In the genomic region with DNA sequence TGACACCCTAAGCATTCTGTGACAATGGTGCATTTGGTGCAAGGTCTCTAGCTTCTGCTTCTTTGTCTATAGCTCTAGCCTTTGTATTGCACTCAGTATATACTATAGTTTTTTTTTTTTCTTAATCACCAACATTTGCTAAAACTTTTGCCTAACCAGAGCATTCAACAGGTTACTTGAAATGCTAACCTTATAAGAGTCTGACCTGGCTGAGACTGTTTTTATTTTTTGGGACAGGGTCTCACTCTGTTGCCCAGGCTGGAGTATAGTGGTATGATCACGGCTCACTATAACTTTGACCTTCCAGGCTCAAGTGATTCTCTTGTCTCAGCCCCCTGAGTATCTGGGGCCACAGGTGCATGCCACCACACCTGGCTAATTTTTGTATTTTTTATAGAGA, we compare ENCODE assay signal across 31 cellular contexts.
DNase-seq lines count a peak whose midpoint lies in the region; ATAC-seq and TF ChIP-seq lines count a peak whose summit lies in the region.
"Had no signal": no experiment of that assay in that cellular context is flagged by ENCODE, and none has a peak within 500 bp of the region (broad histone marks: within the 10 kb centered on the region; RNA-seq: fewer than 3 reads in every experiment).

No MANE protein-coding gene starts in this region.

- no peak overlapping the region for H3K27ac Mint-ChIP-seq in GM23338
- H3K27ac Mint-ChIP-seq: B cell; CD14-positive monocyte; CD4-positive, alpha-beta memory T cell; CD4-positive, alpha-beta T cell; CD4-positive, CD25-positive, alpha-beta regulatory T cell; CD8-positive, alpha-beta memory T cell; CD8-positive, alpha-beta T cell had no signal

- no peak overlapping the region for H2AFZ ChIP-seq in GM23338

- no peaks in the 10 kb centered on the region for H3K36me3 Mint-ChIP-seq in GM23338 (ENCODE audit: low read depth)
- H3K36me3 Mint-ChIP-seq: CD4-positive, CD25-positive, alpha-beta regulatory T cell; CD8-positive, alpha-beta memory T cell; CD8-positive, alpha-beta T cell had no signal

- no peaks in the 10 kb centered on the region for H3F3A ChIP-seq in GM23338 (replicated peaks; ENCODE audit: low read depth)

- CTCF ChIA-PET in HEK293 (lab: Yijun Ruan, JAX): no interaction called here

- peaks cover 3% of the 10 kb centered on the region for H3K27me3 Mint-ChIP-seq in GM23338 (ENCODE audit: insufficient read depth, low read depth, poor library complexity)
- H3K27me3 Mint-ChIP-seq: CD4-positive, CD25-positive, alpha-beta regulatory T cell had no signal

- H3K36me3 ChIP-seq in GM23338 (ENCODE audit: insufficient read depth): no peaks in the 10 kb centered on the region
- H3K36me3 ChIP-seq in HEK293 (ENCODE audit: control insufficient read depth in 2 of 2, insufficient read depth in 1 of 2, low read length in 2 of 2): no peaks in the 10 kb centered on the region
- H3K36me3 ChIP-seq: BE2C, BLaER1 had no signal

- H3K27ac ChIP-seq in GM23338 (ENCODE audit: low read depth) (no peak overlapping the region), HEK293 (ENCODE audit: extremely low read depth, low read depth, low read length) (no peak overlapping the region)
- H3K27ac ChIP-seq: 22Rv1; A549; BLaER1; BLaER1 treated with 17β-estradiol and CSF1 and Interleukin-3, amounts not matched to agents 10 nM and 100 nM; C4-2B had no signal

- ATAC-seq in GM23338: no peak
- no peak for ATAC-seq in GM19035 (IDR thresholded peaks at IDR 0.05; ENCODE audit: unreplicated experiment)
- no peak for ATAC-seq in HG03280 (IDR thresholded peaks at IDR 0.05; ENCODE audit: unreplicated experiment)
- ATAC-seq: A549; CD8-positive, alpha-beta T cell had no signal

- POLR2A ChIA-PET in HEK293 (lab: Yijun Ruan, JAX): no interaction called here

- no peaks in the 10 kb centered on the region for H3K27me3 ChIP-seq in GM23338 (ENCODE audit: insufficient read depth)
- H3K27me3 ChIP-seq: BE2C; BLaER1; BLaER1 treated with 17β-estradiol and CSF1 and Interleukin-3, amounts not matched to agents 10 nM and 100 nM had no signal

- peaks cover 25% of the 10 kb centered on the region for H3K9me3 Mint-ChIP-seq in GM23338
- H3K9me3 Mint-ChIP-seq: CD4-positive, alpha-beta T cell; CD8-positive, alpha-beta memory T cell; CD8-positive, alpha-beta T cell had no signal

- H3K4me1 ChIP-seq in GM23338 (ENCODE audit: insufficient read depth): no peaks in the 10 kb centered on the region
- no peaks in the 10 kb centered on the region for H3K4me1 ChIP-seq in HEK293 (ENCODE audit: control insufficient read depth, insufficient read depth, low read length)
- H3K4me1 ChIP-seq: A549; BE2C; BLaER1; BLaER1 treated with 17β-estradiol and CSF1 and Interleukin-3, amounts not matched to agents 10 nM and 100 nM; Caco-2 had no signal

- DNase-seq in GM23338 (ENCODE audit: low spot score): peak; percentile 8
- DNase-seq: 8988T; ACHN; AML-193; BE2C; C1 segment of cervical spinal cord; Caco-2; Calu3; CD4-positive, alpha-beta memory T cell; CD4-positive, alpha-beta T cell; CD4-positive, CD25-positive, alpha-beta regulatory T cell; CD8-positive, alpha-beta memory T cell; CD8-positive, alpha-beta T cell; COR-L47; DMS 273 treated with DMSO at 0.1 percent for 48 hours; DMS153; DMS53; DMS79; DMS79 treated with DMSO at 0.1 percent for 48 hours; DND-41; EL had no signal

- no peaks in the 10 kb centered on the region for H4K20me1 ChIP-seq in GM23338 (replicated peaks; ENCODE audit: insufficient read depth)
- H4K20me1 ChIP-seq: BLaER1; BLaER1 treated with 17β-estradiol and CSF1 and Interleukin-3, amounts not matched to agents 10 nM and 100 nM had no signal

- 0 out of 2 replicates have a peak, but pooled peaks cover 5% of the 10 kb centered on the region for H3K9me2 ChIP-seq in GM23338 (ENCODE audit: insufficient read depth)

- no peak overlapping the region for H3K4me2 ChIP-seq in GM23338
- H3K4me2 ChIP-seq: A549; BLaER1; BLaER1 treated with 17β-estradiol and CSF1 and Interleukin-3, amounts not matched to agents 10 nM and 100 nM had no signal

- no peaks in the 10 kb centered on the region for H3K9me3 ChIP-seq in HEK293 (ENCODE audit: control insufficient read depth, insufficient read depth, low read depth, low read length)
- H3K9me3 ChIP-seq: A549, BE2C had no signal

- no peaks in the 10 kb centered on the region for H3K4me1 Mint-ChIP-seq in GM23338
- H3K4me1 Mint-ChIP-seq: B cell; CD4-positive, alpha-beta memory T cell; CD4-positive, CD25-positive, alpha-beta regulatory T cell; CD8-positive, alpha-beta memory T cell had no signal

- TF ChIP-seq CTCF in GM23338 (conservative IDR thresholded peaks at IDR 0.05; ENCODE audit: low read depth in 2 of 2): no peak
- no peak for TF ChIP-seq CTCF in HEK293 (tag by site-specific recombination; IDR thresholded peaks at IDR 0.05)

- H3K4me3 ChIP-seq in GM23338 (no peak overlapping the region), HEK293 (ENCODE audit: low read depth, low read length) (no peak overlapping the region)
- H3K4me3 ChIP-seq: A549; BLaER1; BLaER1 treated with 17β-estradiol and CSF1 and Interleukin-3, amounts not matched to agents 10 nM and 100 nM had no signal

- no peak overlapping the region for H3K4me3 Mint-ChIP-seq in GM23338
- H3K4me3 Mint-ChIP-seq: B cell; CD14-positive monocyte; CD4-positive, alpha-beta memory T cell; CD4-positive, alpha-beta T cell; CD4-positive, CD25-positive, alpha-beta regulatory T cell; CD8-positive, alpha-beta memory T cell; CD8-positive, alpha-beta T cell had no signal

- H3K79me2 ChIP-seq in GM23338 (replicated peaks; ENCODE audit: insufficient read depth): no peaks in the 10 kb centered on the region

TF ChIP-seq in HEK293, 187 proteins besides CTCF, POLR2A, EP300 and RAD21:
- TF ChIP-seq SCRT1 (tag by site-specific recombination; IDR thresholded peaks at IDR 0.05; ENCODE audit: borderline replicate concordance) (peak; percentile 64; the same call in 1 of the 2 replicates), ZSCAN16 (tag by site-specific recombination; IDR thresholded peaks at IDR 0.05) (no peak), ZNF391 (tag by site-specific recombination; IDR thresholded peaks at IDR 0.05; ENCODE audit: borderline replicate concordance, low read depth) (no peak), ZNF155 (tag by site-specific recombination; IDR thresholded peaks at IDR 0.05) (no peak), ZBTB17 (tag by site-specific recombination; IDR thresholded peaks at IDR 0.05) (no peak), RBAK (tag by site-specific recombination; IDR thresholded peaks at IDR 0.05) (no peak), ZFP3 (tag by site-specific recombination; IDR thresholded peaks at IDR 0.05; ENCODE audit: low read depth) (no peak), ZNF510 (tag by site-specific recombination; IDR thresholded peaks at IDR 0.05; ENCODE audit: insufficient replicate concordance) (no peak), SCRT2 (tag by site-specific recombination; IDR thresholded peaks at IDR 0.05) (peak; percentile 74), ZNF747 (tag by site-specific recombination; IDR thresholded peaks at IDR 0.05) (no peak), ZNF660 (tag by site-specific recombination; IDR thresholded peaks at IDR 0.05) (no peak), ZNF623 (tag by site-specific recombination; IDR thresholded peaks at IDR 0.05) (no peak), ZNF211 (tag by site-specific recombination; IDR thresholded peaks at IDR 0.05; ENCODE audit: low read depth) (no peak), ZNF585B (tag by site-specific recombination; IDR thresholded peaks at IDR 0.05) (no peak), SETDB1 (IDR thresholded peaks at IDR 0.05; ENCODE audit: insufficient read length, low read length) (no peak)
- TF ChIP-seq, protein P1, sequence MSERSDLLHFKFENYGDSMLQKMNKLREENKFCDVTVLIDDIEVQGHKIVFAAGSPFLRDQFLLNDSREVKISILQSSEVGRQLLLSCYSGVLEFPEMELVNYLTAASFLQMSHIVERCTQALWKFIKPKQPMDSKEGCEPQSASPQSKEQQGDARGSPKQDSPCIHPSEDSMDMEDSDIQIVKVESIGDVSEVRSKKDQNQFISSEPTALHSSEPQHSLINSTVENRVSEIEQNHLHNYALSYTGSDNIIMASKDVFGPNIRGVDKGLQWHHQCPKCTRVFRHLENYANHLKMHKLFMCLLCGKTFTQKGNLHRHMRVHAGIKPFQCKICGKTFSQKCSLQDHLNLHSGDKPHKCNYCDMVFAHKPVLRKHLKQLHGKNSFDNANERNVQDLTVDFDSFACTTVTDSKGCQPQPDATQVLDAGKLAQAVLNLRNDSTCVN (tag by site-specific recombination; optimal IDR thresholded peaks at IDR 0.05): no peak
